8 cellular contexts compared by ENCODE assay signal in genomic region chr12:71754461-71755145, GRCh38. TPM values are rescaled to one million over a fixed set of nuclear protein-coding genes. Genes with fewer than 3 reads are reported as not detected.
DNase-seq lines count a peak whose midpoint lies in the region; ATAC-seq, FAIRE-seq and TF ChIP-seq lines count a peak whose summit lies in the region.

TSS of gene RAB21 (plus strand) at chr12:71754863. CDS start at chr12:71755130, 267 bp downstream.

- intact Hi-C loops in body of pancreas (cut with DNase I) (no loop called here), sigmoid colon (cut with DNase I) (loop anchor here (1.0 to 2.0 kb wide), 3 partner anchors 68 to 92 kb away; partner anchors contain the start of genes TMEM19 and ZFC3H1)

- peak within 1 kb of the TSS; percentile 83 to 99 (median 97) for H3K27ac ChIP-seq in body of pancreas
- peak within 1 kb of the TSS; percentile 94 to 97 (median 95) for H3K27ac ChIP-seq in sigmoid colon

- ATAC-seq in GM18520 (IDR thresholded peaks at IDR 0.05; ENCODE audit: unreplicated experiment) (peak; percentile 95), HG03064 (IDR thresholded peaks at IDR 0.05; ENCODE audit: low read depth, unreplicated experiment) (peak; percentile 98), body of pancreas (peak; percentile 98)

- no peaks in the 10 kb centered on the region for H3K36me3 ChIP-seq in body of pancreas (replicated peaks in 1 of 2; ENCODE audit: insufficient read depth in 1 of 2, low read depth in 2 of 2)
- peaks cover 0 to 10% (median 0%) of the 10 kb centered on the region in 4 donors for H3K36me3 ChIP-seq in sigmoid colon

- H3K4me1 ChIP-seq in body of pancreas = peaks cover 13% of the 10 kb centered on the region
- peaks cover 0 to 31% (median 26%) of the 10 kb centered on the region in 4 donors for H3K4me1 ChIP-seq in sigmoid colon

- H3K27me3 ChIP-seq in body of pancreas (no peaks in the 10 kb centered on the region), sigmoid colon (peaks cover 0 to 5% (median 0%) of the 10 kb centered on the region in 3 donors)

- TF ChIP-seq CTCF in body of pancreas (IDR thresholded peaks at IDR 0.05) (peak in 5 of 7 experiments; percentile 12 to 51 (median 48)), sigmoid colon (IDR thresholded peaks at IDR 0.05) (peak in 3 of 4 experiments; percentile 40 to 63 (median 43))

- 1% methylated on average over 6 to 56 of the region's 56 CpGs for WGBS in body of pancreas, 2 donors
- 1% methylated on average over 56 of the region's 56 CpGs for WGBS in sigmoid colon, 2 donors

- TF ChIP-seq EP300 in sigmoid colon (IDR thresholded peaks at IDR 0.05) = peak in 1 of 4 donors; percentile 18

- H3K4me3 ChIP-seq in body of pancreas (peak within 1 kb of the TSS; percentile 37 to 68), sigmoid colon (peak within 1 kb of the TSS; percentile 79 to 85 (median 82))

- H3K9me3 ChIP-seq in body of pancreas = no peaks in the 10 kb centered on the region
- peaks cover 0 to 3% (median 1%) of the 10 kb centered on the region in 4 donors for H3K9me3 ChIP-seq in sigmoid colon

- DNase-seq in NCI-H2107 treated with DMSO at 0.1 percent for 48 hours (lab: John Stamatoyannopoulos, UW; ENCODE audit: unreplicated experiment) = peak; percentile 95
- DNase-seq in body of pancreas = peak; percentile 98
- DNase-seq in iPS DF 19.7 (ENCODE audit: low read depth, low spot score) = peak; percentile 84
- DNase-seq in sigmoid colon = peak; percentile 99

- TF ChIP-seq POLR2A in body of pancreas (IDR thresholded peaks at IDR 0.05) = peak; percentile 83 to 89 (median 83)
- peak; percentile 84 to 93 for TF ChIP-seq POLR2A in sigmoid colon (IDR thresholded peaks at IDR 0.05)

- FAIRE-seq in A204.1 (lab: Jason Lieb, UNC) = peak; percentile 80
- FAIRE-seq in TTC549 (lab: Jason Lieb, UNC) = peak; percentile 68

RNA-seq across cellular contexts. Expression of gene RAB21, which starts in this region (rescaled TPM):
- total RNA-seq in body of pancreas (1 to 10 TPM; 4.3 to 4.4 TPM), sigmoid colon (10 to 100 TPM; 12.8 to 19.1 (median 15.7) TPM)
- polyA plus RNA-seq in sigmoid colon = 10 to 100 TPM in 2 of 3 donors, 1 to 10 TPM in 1; 7.8 to 27.0 (median 18.7) TPM

Comparison
In these comparisons a context has a peak if more than half of its experiments do, and no peak if none do; other contexts are left out.
1. Peak in every context shown above with its lines: DNase-seq, ATAC-seq, H3K4me3 ChIP-seq and H3K27ac ChIP-seq.